Comparison of ENCODE assay signal across 1 cellular context in the genomic region with DNA sequence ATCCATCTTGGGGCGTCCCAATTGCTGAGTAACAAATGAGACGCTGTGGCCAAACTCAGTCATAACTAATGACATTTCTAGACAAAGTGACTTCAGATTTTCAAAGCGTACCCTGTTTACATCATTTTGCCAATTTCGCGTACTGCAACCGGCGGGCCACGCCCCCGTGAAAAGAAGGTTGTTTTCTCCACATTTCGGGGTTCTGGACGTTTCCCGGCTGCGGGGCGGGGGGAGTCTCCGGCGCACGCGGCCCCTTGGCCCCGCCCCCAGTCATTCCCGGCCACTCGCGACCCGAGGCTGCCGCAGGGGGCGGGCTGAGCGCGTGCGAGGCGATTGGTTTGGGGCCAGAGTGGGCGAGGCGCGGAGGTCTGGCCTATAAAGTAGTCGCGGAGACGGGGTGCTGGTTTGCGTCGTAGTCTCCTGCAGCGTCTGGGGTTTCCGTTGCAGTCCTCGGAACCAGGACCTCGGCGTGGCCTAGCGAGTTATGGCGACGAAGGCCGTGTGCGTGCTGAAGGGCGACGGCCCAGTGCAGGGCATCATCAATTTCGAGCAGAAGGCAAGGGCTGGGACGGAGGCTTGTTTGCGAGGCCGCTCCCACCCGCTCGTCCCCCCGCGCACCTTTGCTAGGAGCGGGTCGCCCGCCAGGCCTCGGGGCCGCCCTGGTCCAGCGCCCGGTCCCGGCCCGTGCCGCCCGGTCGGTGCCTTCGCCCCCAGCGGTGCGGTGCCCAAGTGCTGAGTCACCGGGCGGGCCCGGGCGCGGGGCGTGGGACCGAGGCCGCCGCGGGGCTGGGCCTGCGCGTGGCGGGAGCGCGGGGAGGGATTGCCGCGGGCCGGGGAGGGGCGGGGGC.
TF ChIP-seq lines count a peak whose summit lies in the region.

Gene SOD1 (plus strand): TSS at position 408 of the 848 bp plus-strand sequence. CDS start 77 bp downstream, at position 485.

TF ChIP-seq in HepG2, 621 proteins besides CTCF, POLR2A, EP300 and RAD21 (continued from another document and continues in another):
- TF ChIP-seq, protein P1, sequence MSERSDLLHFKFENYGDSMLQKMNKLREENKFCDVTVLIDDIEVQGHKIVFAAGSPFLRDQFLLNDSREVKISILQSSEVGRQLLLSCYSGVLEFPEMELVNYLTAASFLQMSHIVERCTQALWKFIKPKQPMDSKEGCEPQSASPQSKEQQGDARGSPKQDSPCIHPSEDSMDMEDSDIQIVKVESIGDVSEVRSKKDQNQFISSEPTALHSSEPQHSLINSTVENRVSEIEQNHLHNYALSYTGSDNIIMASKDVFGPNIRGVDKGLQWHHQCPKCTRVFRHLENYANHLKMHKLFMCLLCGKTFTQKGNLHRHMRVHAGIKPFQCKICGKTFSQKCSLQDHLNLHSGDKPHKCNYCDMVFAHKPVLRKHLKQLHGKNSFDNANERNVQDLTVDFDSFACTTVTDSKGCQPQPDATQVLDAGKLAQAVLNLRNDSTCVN (CRISPR knock-in tag; IDR thresholded peaks at IDR 0.05; ENCODE audit: borderline replicate concordance) = no peak
- no peak for TF ChIP-seq ZNF800 (CRISPR knock-in tag; IDR thresholded peaks at IDR 0.05)
- 0 out of 2 replicates have a peak, but pooled peaks have one; percentile 80 for TF ChIP-seq ZNF567 (CRISPR knock-in tag; IDR thresholded peaks at IDR 0.05; ENCODE audit: borderline replicate concordance)
- TF ChIP-seq ZKSCAN5 (CRISPR knock-in tag; IDR thresholded peaks at IDR 0.05) = 0 out of 2 replicates have a peak, but pooled peaks have one; percentile 36
- TF ChIP-seq ZNF547 (CRISPR knock-in tag; IDR thresholded peaks at IDR 0.05) = no peak
- no peak for TF ChIP-seq TFE3 (CRISPR knock-in tag; IDR thresholded peaks at IDR 0.05)
- peak; percentile 78; the same call in 1 of the 2 replicates for TF ChIP-seq NKX3-1 (CRISPR knock-in tag; IDR thresholded peaks at IDR 0.05)
- TF ChIP-seq PCBP1 (IDR thresholded peaks at IDR 0.05; ENCODE audit: borderline replicate concordance, low read depth, low read length) = 0 out of 2 replicates have a peak, but pooled peaks have one; percentile 24
- peak; percentile 88; the same call in 1 of the 2 replicates for TF ChIP-seq DNMT1 (CRISPR knock-in tag; IDR thresholded peaks at IDR 0.05)
- no peak for TF ChIP-seq PTBP1 (IDR thresholded peaks at IDR 0.05; ENCODE audit: low read depth, low read length, poor library complexity, severe bottlenecking)
- peak; percentile 86 for TF ChIP-seq ASH2L (IDR thresholded peaks at IDR 0.05; ENCODE audit: insufficient read length, low read depth, low read length)
- no peak for TF ChIP-seq BHLHE40 (IDR thresholded peaks at IDR 0.05; ENCODE audit: low read length)
- TF ChIP-seq NR2F6 (IDR thresholded peaks at IDR 0.05) = no peak
- no peak for TF ChIP-seq NR2F6 (CRISPR knock-in tag; IDR thresholded peaks at IDR 0.05)
- TF ChIP-seq, protein P2, sequence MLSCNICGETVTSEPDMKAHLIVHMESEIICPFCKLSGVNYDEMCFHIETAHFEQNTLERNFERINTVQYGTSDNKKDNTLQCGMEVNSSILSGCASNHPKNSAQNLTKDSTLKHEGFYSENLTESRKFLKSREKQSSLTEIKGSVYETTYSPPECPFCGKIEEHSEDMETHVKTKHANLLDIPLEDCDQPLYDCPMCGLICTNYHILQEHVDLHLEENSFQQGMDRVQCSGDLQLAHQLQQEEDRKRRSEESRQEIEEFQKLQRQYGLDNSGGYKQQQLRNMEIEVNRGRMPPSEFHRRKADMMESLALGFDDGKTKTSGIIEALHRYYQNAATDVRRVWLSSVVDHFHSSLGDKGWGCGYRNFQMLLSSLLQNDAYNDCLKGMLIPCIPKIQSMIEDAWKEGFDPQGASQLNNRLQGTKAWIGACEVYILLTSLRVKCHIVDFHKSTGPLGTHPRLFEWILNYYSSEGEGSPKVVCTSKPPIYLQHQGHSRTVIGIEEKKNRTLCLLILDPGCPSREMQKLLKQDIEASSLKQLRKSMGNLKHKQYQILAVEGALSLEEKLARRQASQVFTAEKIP (CRISPR knock-in tag; IDR thresholded peaks at IDR 0.05; ENCODE audit: borderline replicate concordance) = no peak
- TF ChIP-seq NFE2 (CRISPR knock-in tag; IDR thresholded peaks at IDR 0.05) = no peak
- TF ChIP-seq DNMT3B (CRISPR knock-in tag; conservative IDR thresholded peaks at IDR 0.05) = peak; percentile 24; the same call in 1 of the 2 replicates
- TF ChIP-seq ZNF550 (CRISPR knock-in tag; IDR thresholded peaks at IDR 0.05; ENCODE audit: borderline replicate concordance) = no peak
- TF ChIP-seq, protein P3, sequence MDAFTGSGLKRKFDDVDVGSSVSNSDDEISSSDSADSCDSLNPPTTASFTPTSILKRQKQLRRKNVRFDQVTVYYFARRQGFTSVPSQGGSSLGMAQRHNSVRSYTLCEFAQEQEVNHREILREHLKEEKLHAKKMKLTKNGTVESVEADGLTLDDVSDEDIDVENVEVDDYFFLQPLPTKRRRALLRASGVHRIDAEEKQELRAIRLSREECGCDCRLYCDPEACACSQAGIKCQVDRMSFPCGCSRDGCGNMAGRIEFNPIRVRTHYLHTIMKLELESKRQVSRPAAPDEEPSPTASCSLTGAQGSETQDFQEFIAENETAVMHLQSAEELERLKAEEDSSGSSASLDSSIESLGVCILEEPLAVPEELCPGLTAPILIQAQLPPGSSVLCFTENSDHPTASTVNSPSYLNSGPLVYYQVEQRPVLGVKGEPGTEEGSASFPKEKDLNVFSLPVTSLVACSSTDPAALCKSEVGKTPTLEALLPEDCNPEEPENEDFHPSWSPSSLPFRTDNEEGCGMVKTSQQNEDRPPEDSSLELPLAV (CRISPR knock-in tag; conservative IDR thresholded peaks at IDR 0.05; ENCODE audit: low read depth) = no peak
- TF ChIP-seq NCOR1 (IDR thresholded peaks at IDR 0.05; ENCODE audit: borderline replicate concordance, low read length) = no peak
- TF ChIP-seq SP4 (CRISPR knock-in tag; IDR thresholded peaks at IDR 0.05) = peak; percentile 94
- peak; percentile 86 for TF ChIP-seq SP2 (CRISPR knock-in tag; IDR thresholded peaks at IDR 0.05)
- TF ChIP-seq NONO (IDR thresholded peaks at IDR 0.05) = no peak
- TF ChIP-seq NONO (CRISPR knock-in tag; conservative IDR thresholded peaks at IDR 0.05) = peak; percentile 88; the same call in 1 of the 2 replicates
- TF ChIP-seq ETV5 (CRISPR knock-in tag; IDR thresholded peaks at IDR 0.05; ENCODE audit: borderline replicate concordance) = peak; percentile 13; the same call in 1 of the 2 replicates
- peak; percentile 84; the same call in 1 of the 2 replicates for TF ChIP-seq HDAC1 (CRISPR knock-in tag; IDR thresholded peaks at IDR 0.05)
- TF ChIP-seq SNAI1 (CRISPR knock-in tag; IDR thresholded peaks at IDR 0.05; ENCODE audit: borderline replicate concordance) = 0 out of 2 replicates have a peak, but pooled peaks have one; percentile 32
- no peak for TF ChIP-seq ZNF18 (CRISPR knock-in tag; IDR thresholded peaks at IDR 0.05; ENCODE audit: insufficient replicate concordance)
- TF ChIP-seq ZNF205 (CRISPR knock-in tag; IDR thresholded peaks at IDR 0.05) = no peak
- peak; percentile 48 for TF ChIP-seq IKZF4 (CRISPR knock-in tag; IDR thresholded peaks at IDR 0.05; ENCODE audit: borderline replicate concordance, low read depth, not compliant biosample characterization)
- TF ChIP-seq ZFP90 (CRISPR knock-in tag; IDR thresholded peaks at IDR 0.05; ENCODE audit: borderline replicate concordance) = peak; percentile 87; the same call in 1 of the 2 replicates
- TF ChIP-seq, protein P4, sequence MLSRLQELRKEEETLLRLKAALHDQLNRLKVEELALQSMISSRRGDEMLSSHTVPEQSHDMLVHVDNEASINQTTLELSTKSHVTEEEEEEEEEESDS (CRISPR knock-in tag; IDR thresholded peaks at IDR 0.05; ENCODE audit: borderline replicate concordance) = no peak
- TF ChIP-seq ZNF660 (CRISPR knock-in tag; IDR thresholded peaks at IDR 0.05; ENCODE audit: borderline replicate concordance, low read depth) = no peak
- TF ChIP-seq, protein P5, sequence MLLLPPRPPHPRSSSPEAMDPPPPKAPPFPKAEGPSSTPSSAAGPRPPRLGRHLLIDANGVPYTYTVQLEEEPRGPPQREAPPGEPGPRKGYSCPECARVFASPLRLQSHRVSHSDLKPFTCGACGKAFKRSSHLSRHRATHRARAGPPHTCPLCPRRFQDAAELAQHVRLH (CRISPR knock-in tag; IDR thresholded peaks at IDR 0.05; ENCODE audit: borderline replicate concordance, low read depth) = 0 out of 2 replicates have a peak, but pooled peaks have one; percentile 59
- TF ChIP-seq, protein P6, sequence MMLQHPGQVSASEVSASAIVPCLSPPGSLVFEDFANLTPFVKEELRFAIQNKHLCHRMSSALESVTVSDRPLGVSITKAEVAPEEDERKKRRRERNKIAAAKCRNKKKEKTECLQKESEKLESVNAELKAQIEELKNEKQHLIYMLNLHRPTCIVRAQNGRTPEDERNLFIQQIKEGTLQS (CRISPR knock-in tag; IDR thresholded peaks at IDR 0.05) = peak; percentile 61
- TF ChIP-seq, protein P7, sequence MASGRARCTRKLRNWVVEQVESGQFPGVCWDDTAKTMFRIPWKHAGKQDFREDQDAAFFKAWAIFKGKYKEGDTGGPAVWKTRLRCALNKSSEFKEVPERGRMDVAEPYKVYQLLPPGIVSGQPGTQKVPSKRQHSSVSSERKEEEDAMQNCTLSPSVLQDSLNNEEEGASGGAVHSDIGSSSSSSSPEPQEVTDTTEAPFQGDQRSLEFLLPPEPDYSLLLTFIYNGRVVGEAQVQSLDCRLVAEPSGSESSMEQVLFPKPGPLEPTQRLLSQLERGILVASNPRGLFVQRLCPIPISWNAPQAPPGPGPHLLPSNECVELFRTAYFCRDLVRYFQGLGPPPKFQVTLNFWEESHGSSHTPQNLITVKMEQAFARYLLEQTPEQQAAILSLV (CRISPR knock-in tag; IDR thresholded peaks at IDR 0.05; ENCODE audit: borderline replicate concordance) = peak; percentile 97; the same call in 1 of the 2 replicates
- peak; percentile 50; the same call in 1 of the 2 replicates for TF ChIP-seq ZIK1 (CRISPR knock-in tag; IDR thresholded peaks at IDR 0.05; ENCODE audit: borderline replicate concordance, low read depth)
- no peak; the same call in none of the 2 replicates for TF ChIP-seq ZNF543 (CRISPR knock-in tag; IDR thresholded peaks at IDR 0.05)
- peak; percentile 98 for TF ChIP-seq ZNF776 (CRISPR knock-in tag; IDR thresholded peaks at IDR 0.05)
- TF ChIP-seq ZNF879 (CRISPR knock-in tag; IDR thresholded peaks at IDR 0.05) = peak; percentile 81; the same call in 1 of the 2 replicates
- no peak for TF ChIP-seq ZNF598 (CRISPR knock-in tag; IDR thresholded peaks at IDR 0.05; ENCODE audit: borderline replicate concordance)
- TF ChIP-seq GTF3A (CRISPR knock-in tag; conservative IDR thresholded peaks at IDR 0.05) = 0 out of 2 replicates have a peak, but pooled peaks have one; percentile 19
- TF ChIP-seq ZNF788 (CRISPR knock-in tag; IDR thresholded peaks at IDR 0.05; ENCODE audit: borderline replicate concordance) = peak; percentile 78; the same call in 1 of the 2 replicates
- TF ChIP-seq CCAR2 (optimal IDR thresholded peaks at IDR 0.05; ENCODE audit: low read depth, low read length) = no peak
- TF ChIP-seq AHR (CRISPR knock-in tag; IDR thresholded peaks at IDR 0.05) = peak; percentile 91
- TF ChIP-seq JARID2 (CRISPR knock-in tag; IDR thresholded peaks at IDR 0.05; ENCODE audit: insufficient replicate concordance) = no peak
